Comparison of ENCODE assay signal across 24 cellular contexts in genomic region chr11:32897103-32897502, GRCh38.
"Had no signal": no experiment of that assay in that cellular context is flagged by ENCODE, and none has a peak within 500 bp of the region (broad histone marks: within the 10 kb centered on the region; RNA-seq: fewer than 3 reads in every experiment).

No MANE protein-coding gene starts in this region.

- H3K27ac ChIP-seq: dorsolateral prefrontal cortex, epithelial cell of prostate, gastrocnemius medialis, neural progenitor cell, parathyroid adenoma, right lobe of liver, suprapubic skin, vagina had no signal

- H3K36me3 Mint-ChIP-seq: natural killer cell had no signal

- H3K4me3 ChIP-seq: dorsolateral prefrontal cortex, gastrocnemius medialis, lung, neural progenitor cell, right lobe of liver, suprapubic skin, vagina had no signal

- ATAC-seq: esophagus mucosa; gastrocnemius medialis; left lobe of liver; natural killer cell; right lobe of liver; stimulated activated naive CD8-positive, alpha-beta T cell treated with anti-CD3 and anti-CD28 coated beads, Interleukin-15, amount 100 ng/mL, for 72 hours had no signal

- H3K36me3 ChIP-seq: gastrocnemius medialis, neural progenitor cell, right lobe of liver, suprapubic skin, vagina had no signal

- H3K4me2 ChIP-seq: neural progenitor cell had no signal

- H3K4me1 ChIP-seq: parathyroid adenoma had no signal

- H3K9me3 ChIP-seq: gastrocnemius medialis, right lobe of liver, suprapubic skin, vagina had no signal

- H3K9ac ChIP-seq: neural progenitor cell, parathyroid adenoma had no signal

- DNase-seq: dorsolateral prefrontal cortex; effector CD4-positive, alpha-beta T cell; foreskin fibroblast; gastrocnemius medialis; kidney; natural killer cell; right lobe of liver; small intestine; stimulated activated CD4-positive, alpha-beta T cell treated with anti-CD3 and anti-CD28 coated beads, Interleukin-15, amount 100 ng/mL, for 24 hours; stimulated activated CD4-positive, alpha-beta T cell treated with anti-CD3 and anti-CD28 coated beads, Interleukin-4, amount 100 ng/mL, for 1 hour; stimulated activated CD8-positive, alpha-beta memory T cell treated with anti-CD3 and anti-CD28 coated beads, Interleukin-4, amount 100 ng/mL, for 48 hours; stimulated activated naive CD4-positive, alpha-beta T cell; stimulated activated naive CD8-positive, alpha-beta T cell treated with anti-CD3 and anti-CD28 coated beads, Interleukin-15, amount 100 ng/mL, for 72 hours; trophoblast cell had no signal

- H3K9me3 Mint-ChIP-seq: memory B cell; natural killer cell; neural progenitor cell; stimulated activated naive CD8-positive, alpha-beta T cell treated with anti-CD3 and anti-CD28 coated beads, Interleukin-15, amount 100 ng/mL, for 72 hours had no signal

- H3K27ac Mint-ChIP-seq: memory B cell; progenitor cell of endocrine pancreas; stimulated activated naive CD8-positive, alpha-beta T cell treated with anti-CD3 and anti-CD28 coated beads, Interleukin-15, amount 100 ng/mL, for 72 hours had no signal

- H2AFZ ChIP-seq: neural progenitor cell, parathyroid adenoma had no signal

- H3K27me3 ChIP-seq: dorsolateral prefrontal cortex, gastrocnemius medialis, neural progenitor cell, right lobe of liver, suprapubic skin, vagina had no signal

- H3K27me3 Mint-ChIP-seq: memory B cell; progenitor cell of endocrine pancreas; stimulated activated naive CD8-positive, alpha-beta T cell treated with anti-CD3 and anti-CD28 coated beads, Interleukin-15, amount 100 ng/mL, for 72 hours had no signal

- H3K4me3 Mint-ChIP-seq: memory B cell; natural killer cell; neural progenitor cell; stimulated activated naive CD8-positive, alpha-beta T cell treated with anti-CD3 and anti-CD28 coated beads, Interleukin-15, amount 100 ng/mL, for 72 hours had no signal
